Comparison of ENCODE assay signal across 1 cellular context in the genomic region with DNA sequence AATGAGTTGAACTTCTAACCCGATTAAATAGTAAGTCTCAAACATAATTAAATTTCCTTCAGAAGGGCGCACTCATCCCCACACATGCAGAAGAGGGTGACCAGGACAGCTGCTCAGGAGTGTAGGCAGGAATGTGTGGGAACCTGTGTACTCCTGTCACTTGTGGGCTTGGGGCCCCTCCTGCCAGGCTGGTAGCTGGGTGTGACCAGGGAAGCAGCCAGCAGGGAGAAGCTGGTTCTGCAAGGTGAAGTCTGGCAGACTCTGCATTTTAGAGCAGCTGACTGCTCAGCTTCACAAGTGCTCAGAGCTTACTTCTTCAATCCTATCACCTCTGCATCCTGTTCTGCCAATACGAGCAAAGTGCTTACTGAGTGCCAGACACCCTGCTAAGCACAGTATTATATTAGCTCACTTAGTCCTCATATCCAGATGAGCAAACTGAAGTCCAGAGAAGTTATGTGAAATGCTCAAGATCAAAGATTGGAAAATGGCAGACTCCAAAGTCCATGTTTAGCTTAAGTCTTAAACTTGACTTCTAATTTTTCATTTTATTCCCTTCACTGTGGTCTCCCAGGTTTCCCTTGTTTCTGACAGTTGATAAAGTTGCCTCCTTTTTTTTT.
TF ChIP-seq lines count a peak whose summit lies in the region.

No MANE protein-coding gene starts in this region.

TF ChIP-seq in HepG2, 621 proteins besides CTCF, POLR2A, EP300 and RAD21 (continued from another document):
- no peak for TF ChIP-seq YY1 (IDR thresholded peaks at IDR 0.05; ENCODE audit: insufficient read depth, insufficient replicate concordance, low read depth, low read length)
- TF ChIP-seq, protein P1, sequence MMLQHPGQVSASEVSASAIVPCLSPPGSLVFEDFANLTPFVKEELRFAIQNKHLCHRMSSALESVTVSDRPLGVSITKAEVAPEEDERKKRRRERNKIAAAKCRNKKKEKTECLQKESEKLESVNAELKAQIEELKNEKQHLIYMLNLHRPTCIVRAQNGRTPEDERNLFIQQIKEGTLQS (CRISPR knock-in tag; IDR thresholded peaks at IDR 0.05): no peak
- TF ChIP-seq ZNF674 (CRISPR knock-in tag; IDR thresholded peaks at IDR 0.05; ENCODE audit: low read depth): no peak
- TF ChIP-seq, protein P2, sequence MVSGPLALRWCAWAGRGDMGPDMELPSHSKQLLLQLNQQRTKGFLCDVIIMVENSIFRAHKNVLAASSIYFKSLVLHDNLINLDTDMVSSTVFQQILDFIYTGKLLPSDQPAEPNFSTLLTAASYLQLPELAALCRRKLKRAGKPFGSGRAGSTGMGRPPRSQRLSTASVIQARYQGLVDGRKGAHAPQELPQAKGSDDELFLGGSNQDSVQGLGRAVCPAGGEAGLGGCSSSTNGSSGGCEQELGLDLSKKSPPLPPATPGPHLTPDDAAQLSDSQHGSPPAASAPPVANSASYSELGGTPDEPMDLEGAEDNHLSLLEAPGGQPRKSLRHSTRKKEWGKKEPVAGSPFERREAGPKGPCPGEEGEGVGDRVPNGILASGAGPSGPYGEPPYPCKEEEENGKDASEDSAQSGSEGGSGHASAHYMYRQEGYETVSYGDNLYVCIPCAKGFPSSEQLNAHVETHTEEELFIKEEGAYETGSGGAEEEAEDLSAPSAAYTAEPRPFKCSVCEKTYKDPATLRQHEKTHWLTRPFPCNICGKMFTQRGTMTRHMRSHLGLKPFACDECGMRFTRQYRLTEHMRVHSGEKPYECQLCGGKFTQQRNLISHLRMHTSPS (CRISPR knock-in tag; IDR thresholded peaks at IDR 0.05; ENCODE audit: low read depth): no peak
- no peak for TF ChIP-seq ZFYVE20 (CRISPR knock-in tag; IDR thresholded peaks at IDR 0.05; ENCODE audit: borderline replicate concordance, low read depth)
- peak; percentile 99 for TF ChIP-seq ZNF205 (CRISPR knock-in tag; IDR thresholded peaks at IDR 0.05)
- no peak for TF ChIP-seq TBX3 (IDR thresholded peaks at IDR 0.05; ENCODE audit: borderline replicate concordance)
- TF ChIP-seq, protein P3, sequence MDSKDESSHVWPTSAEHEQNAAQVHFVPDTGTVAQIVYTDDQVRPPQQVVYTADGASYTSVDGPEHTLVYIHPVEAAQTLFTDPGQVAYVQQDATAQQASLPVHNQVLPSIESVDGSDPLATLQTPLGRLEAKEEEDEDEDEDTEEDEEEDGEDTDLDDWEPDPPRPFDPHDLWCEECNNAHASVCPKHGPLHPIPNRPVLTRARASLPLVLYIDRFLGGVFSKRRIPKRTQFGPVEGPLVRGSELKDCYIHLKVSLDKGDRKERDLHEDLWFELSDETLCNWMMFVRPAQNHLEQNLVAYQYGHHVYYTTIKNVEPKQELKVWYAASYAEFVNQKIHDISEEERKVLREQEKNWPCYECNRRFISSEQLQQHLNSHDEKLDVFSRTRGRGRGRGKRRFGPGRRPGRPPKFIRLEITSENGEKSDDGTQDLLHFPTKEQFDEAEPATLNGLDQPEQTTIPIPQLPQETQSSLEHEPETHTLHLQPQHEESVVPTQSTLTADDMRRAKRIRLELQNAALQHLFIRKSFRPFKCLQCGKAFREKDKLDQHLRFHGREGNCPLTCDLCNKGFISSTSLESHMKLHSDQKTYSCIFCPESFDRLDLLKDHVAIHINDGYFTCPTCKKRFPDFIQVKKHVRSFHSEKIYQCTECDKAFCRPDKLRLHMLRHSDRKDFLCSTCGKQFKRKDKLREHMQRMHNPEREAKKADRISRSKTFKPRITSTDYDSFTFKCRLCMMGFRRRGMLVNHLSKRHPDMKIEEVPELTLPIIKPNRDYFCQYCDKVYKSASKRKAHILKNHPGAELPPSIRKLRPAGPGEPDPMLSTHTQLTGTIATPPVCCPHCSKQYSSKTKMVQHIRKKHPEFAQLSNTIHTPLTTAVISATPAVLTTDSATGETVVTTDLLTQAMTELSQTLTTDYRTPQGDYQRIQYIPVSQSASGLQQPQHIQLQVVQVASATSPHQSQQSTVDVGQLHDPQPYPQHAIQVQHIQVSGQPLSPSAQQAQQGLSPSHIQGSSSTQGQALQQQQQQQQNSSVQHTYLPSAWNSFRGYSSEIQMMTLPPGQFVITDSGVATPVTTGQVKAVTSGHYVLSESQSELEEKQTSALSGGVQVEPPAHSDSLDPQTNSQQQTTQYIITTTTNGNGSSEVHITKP (CRISPR knock-in tag; IDR thresholded peaks at IDR 0.05; ENCODE audit: low read depth): no peak
- no peak for TF ChIP-seq JUND (CRISPR knock-in tag; IDR thresholded peaks at IDR 0.05)
- TF ChIP-seq ZNF3 (CRISPR knock-in tag; IDR thresholded peaks at IDR 0.05): 0 out of 2 replicates have a peak, but pooled peaks have one; percentile 56
- TF ChIP-seq, protein P4, sequence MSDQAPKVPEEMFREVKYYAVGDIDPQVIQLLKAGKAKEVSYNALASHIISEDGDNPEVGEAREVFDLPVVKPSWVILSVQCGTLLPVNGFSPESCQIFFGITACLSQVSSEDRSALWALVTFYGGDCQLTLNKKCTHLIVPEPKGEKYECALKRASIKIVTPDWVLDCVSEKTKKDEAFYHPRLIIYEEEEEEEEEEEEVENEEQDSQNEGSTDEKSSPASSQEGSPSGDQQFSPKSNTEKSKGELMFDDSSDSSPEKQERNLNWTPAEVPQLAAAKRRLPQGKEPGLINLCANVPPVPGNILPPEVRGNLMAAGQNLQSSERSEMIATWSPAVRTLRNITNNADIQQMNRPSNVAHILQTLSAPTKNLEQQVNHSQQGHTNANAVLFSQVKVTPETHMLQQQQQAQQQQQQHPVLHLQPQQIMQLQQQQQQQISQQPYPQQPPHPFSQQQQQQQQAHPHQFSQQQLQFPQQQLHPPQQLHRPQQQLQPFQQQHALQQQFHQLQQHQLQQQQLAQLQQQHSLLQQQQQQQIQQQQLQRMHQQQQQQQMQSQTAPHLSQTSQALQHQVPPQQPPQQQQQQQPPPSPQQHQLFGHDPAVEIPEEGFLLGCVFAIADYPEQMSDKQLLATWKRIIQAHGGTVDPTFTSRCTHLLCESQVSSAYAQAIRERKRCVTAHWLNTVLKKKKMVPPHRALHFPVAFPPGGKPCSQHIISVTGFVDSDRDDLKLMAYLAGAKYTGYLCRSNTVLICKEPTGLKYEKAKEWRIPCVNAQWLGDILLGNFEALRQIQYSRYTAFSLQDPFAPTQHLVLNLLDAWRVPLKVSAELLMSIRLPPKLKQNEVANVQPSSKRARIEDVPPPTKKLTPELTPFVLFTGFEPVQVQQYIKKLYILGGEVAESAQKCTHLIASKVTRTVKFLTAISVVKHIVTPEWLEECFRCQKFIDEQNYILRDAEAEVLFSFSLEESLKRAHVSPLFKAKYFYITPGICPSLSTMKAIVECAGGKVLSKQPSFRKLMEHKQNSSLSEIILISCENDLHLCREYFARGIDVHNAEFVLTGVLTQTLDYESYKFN (CRISPR knock-in tag; conservative IDR thresholded peaks at IDR 0.05): peak; percentile 48; the same call in 1 of the 2 replicates
- TF ChIP-seq ZNF101 (CRISPR knock-in tag; IDR thresholded peaks at IDR 0.05; ENCODE audit: borderline replicate concordance, low read depth): no peak
- TF ChIP-seq SALL1 (CRISPR knock-in tag; IDR thresholded peaks at IDR 0.05): no peak; the same call in 1 of the 2 replicates
- no peak for TF ChIP-seq PHB2 (IDR thresholded peaks at IDR 0.05; ENCODE audit: partially characterized antibody)
- TF ChIP-seq, protein P5, sequence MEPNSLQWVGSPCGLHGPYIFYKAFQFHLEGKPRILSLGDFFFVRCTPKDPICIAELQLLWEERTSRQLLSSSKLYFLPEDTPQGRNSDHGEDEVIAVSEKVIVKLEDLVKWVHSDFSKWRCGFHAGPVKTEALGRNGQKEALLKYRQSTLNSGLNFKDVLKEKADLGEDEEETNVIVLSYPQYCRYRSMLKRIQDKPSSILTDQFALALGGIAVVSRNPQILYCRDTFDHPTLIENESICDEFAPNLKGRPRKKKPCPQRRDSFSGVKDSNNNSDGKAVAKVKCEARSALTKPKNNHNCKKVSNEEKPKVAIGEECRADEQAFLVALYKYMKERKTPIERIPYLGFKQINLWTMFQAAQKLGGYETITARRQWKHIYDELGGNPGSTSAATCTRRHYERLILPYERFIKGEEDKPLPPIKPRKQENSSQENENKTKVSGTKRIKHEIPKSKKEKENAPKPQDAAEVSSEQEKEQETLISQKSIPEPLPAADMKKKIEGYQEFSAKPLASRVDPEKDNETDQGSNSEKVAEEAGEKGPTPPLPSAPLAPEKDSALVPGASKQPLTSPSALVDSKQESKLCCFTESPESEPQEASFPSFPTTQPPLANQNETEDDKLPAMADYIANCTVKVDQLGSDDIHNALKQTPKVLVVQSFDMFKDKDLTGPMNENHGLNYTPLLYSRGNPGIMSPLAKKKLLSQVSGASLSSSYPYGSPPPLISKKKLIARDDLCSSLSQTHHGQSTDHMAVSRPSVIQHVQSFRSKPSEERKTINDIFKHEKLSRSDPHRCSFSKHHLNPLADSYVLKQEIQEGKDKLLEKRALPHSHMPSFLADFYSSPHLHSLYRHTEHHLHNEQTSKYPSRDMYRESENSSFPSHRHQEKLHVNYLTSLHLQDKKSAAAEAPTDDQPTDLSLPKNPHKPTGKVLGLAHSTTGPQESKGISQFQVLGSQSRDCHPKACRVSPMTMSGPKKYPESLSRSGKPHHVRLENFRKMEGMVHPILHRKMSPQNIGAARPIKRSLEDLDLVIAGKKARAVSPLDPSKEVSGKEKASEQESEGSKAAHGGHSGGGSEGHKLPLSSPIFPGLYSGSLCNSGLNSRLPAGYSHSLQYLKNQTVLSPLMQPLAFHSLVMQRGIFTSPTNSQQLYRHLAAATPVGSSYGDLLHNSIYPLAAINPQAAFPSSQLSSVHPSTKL (CRISPR knock-in tag; IDR thresholded peaks at IDR 0.05): peak; percentile 30; the same call in 1 of the 2 replicates
